1 cellular context compared by ENCODE assay signal in the genomic region with DNA sequence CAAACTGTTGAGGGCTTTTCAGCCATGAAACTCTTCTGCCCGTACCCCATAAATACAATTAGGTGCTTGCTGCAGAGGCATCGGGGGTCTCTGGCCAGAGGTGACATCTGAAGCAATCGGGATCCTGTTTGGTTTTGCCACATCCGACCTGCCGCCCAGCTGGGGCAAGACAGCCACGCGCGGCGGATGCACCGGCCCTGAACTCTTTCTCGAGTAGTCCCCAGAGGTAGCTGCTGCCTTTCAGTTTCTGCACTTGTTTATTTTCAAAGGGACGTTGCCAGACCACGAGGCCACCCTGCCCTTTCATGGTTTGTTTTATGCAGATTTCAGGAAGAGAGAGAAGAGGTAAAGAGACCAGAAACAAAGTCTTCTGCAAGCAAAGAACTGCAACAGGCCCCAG.
TF ChIP-seq lines count a peak whose summit lies in the region.

No MANE protein-coding gene starts in this region.

TF ChIP-seq in HepG2, 621 proteins besides CTCF, POLR2A, EP300 and RAD21 (continued from another document):
- TF ChIP-seq, protein P1, sequence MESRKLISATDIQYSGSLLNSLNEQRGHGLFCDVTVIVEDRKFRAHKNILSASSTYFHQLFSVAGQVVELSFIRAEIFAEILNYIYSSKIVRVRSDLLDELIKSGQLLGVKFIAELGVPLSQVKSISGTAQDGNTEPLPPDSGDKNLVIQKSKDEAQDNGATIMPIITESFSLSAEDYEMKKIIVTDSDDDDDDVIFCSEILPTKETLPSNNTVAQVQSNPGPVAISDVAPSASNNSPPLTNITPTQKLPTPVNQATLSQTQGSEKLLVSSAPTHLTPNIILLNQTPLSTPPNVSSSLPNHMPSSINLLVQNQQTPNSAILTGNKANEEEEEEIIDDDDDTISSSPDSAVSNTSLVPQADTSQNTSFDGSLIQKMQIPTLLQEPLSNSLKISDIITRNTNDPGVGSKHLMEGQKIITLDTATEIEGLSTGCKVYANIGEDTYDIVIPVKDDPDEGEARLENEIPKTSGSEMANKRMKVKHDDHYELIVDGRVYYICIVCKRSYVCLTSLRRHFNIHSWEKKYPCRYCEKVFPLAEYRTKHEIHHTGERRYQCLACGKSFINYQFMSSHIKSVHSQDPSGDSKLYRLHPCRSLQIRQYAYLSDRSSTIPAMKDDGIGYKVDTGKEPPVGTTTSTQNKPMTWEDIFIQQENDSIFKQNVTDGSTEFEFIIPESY (CRISPR knock-in tag; IDR thresholded peaks at IDR 0.05): peak; percentile 30; the same call in 1 of the 2 replicates
